ENCODE assay signal across 20 cellular contexts in the genomic region with DNA sequence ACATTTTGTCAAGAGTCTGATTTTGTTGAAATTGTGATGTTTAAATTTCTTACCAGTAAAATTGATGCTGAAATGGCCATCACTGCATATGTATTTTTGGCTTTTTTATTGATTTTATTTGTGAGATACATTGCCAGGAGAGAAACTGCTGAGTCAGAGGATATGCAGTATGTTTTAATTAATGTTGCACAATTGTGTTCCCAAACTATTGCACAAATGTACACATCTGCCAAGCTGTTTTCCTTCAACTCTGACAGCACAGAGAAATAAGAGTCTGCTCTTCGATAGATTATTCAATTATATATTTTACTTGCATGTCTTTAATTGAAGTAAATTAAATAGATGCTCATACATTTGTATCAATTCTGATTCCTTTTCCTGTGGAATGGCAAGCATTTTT.
A peak's percentile ranks its signal among the peaks of the same experiment; 100 is the strongest.
DNase-seq lines count a peak whose midpoint lies in the region; ATAC-seq and TF ChIP-seq lines count a peak whose summit lies in the region.
"Had no signal": no experiment of that assay in that cellular context is flagged by ENCODE, and none has a peak within 500 bp of the region (broad histone marks: within the 10 kb centered on the region; RNA-seq: fewer than 3 reads in every experiment).

No MANE protein-coding gene starts in this region.

- H3K27ac ChIP-seq in smooth muscle cell (ENCODE audit: low read depth), result peak overlapping the region; percentile 34
- H3K27ac ChIP-seq: C4-2B, cardiac muscle cell, RWPE1 had no signal

- H3K4me2 ChIP-seq in smooth muscle cell, result peak overlapping the region; percentile 43

- H3K9me3 ChIP-seq in smooth muscle cell (replicated peaks; ENCODE audit: low read depth), result no peaks in the 10 kb centered on the region
- H3K9me3 ChIP-seq: HAP-1 had no signal

- WGBS in smooth muscle cell (ENCODE audit: low lambda C conversion rate), result 41% methylated on average over 1 of the region's 1 CpG

- H3K4me3 ChIP-seq in epithelial cell of esophagus (ENCODE audit: low read length), result no peak overlapping the region
- H3K4me3 ChIP-seq in smooth muscle cell, result no peak overlapping the region
- H3K4me3 ChIP-seq: cardiac muscle cell, GM12878, HAP-1 had no signal

- H3K36me3 ChIP-seq in smooth muscle cell (ENCODE audit: low read depth), result no peaks in the 10 kb centered on the region
- H3K36me3 ChIP-seq: cardiac muscle cell, HAP-1 had no signal

- no peaks in the 10 kb centered on the region for H3K27me3 ChIP-seq in smooth muscle cell (ENCODE audit: low read depth)
- H3K27me3 ChIP-seq: cardiac muscle cell had no signal

- peak overlapping the region; percentile 74 for H2AFZ ChIP-seq in smooth muscle cell (ENCODE audit: low read depth)

- DNase-seq in SKM-1 treated with dmso at 0.1 percent for 144 hours (lab: John Stamatoyannopoulos, UW; ENCODE audit: unreplicated experiment) (peak; percentile 7), SKM-1 (lab: John Stamatoyannopoulos, UW; ENCODE audit: unreplicated experiment) (no peak), RPMI7951 (ENCODE audit: low read depth) (peak; percentile 3), epithelial cell of esophagus (ENCODE audit: low read depth) (peak; percentile 27), smooth muscle cell (lab: John Stamatoyannopoulos, UW; ENCODE audit: unreplicated experiment) (no peak), DMS 273 (lab: John Stamatoyannopoulos, UW; ENCODE audit: unreplicated experiment) (no peak)
- DNase-seq: activated CD4-positive, alpha-beta T cell treated with anti-CD3 and anti-CD28 coated beads for 4 hours; activated naive CD8-positive, alpha-beta T cell treated with anti-CD3 and anti-CD28 coated beads for 36 hours; GDM1; head of caudate nucleus; NCI-H187; NCI-H345; substantia nigra had no signal

- no peaks in the 10 kb centered on the region for H4K20me1 ChIP-seq in smooth muscle cell (ENCODE audit: low read depth)

- no peaks in the 10 kb centered on the region for H3K79me2 ChIP-seq in smooth muscle cell (ENCODE audit: low read depth)

- no peak for TF ChIP-seq CTCF in epithelial cell of esophagus (IDR thresholded peaks at IDR 0.05; ENCODE audit: insufficient read depth, low read depth, low read length, missing control alignments)
- TF ChIP-seq CTCF in smooth muscle cell (IDR thresholded peaks at IDR 0.05; ENCODE audit: borderline replicate concordance, insufficient read depth, poor library complexity, severe bottlenecking), result no peak

- ATAC-seq in HG03457 (IDR thresholded peaks at IDR 0.05; ENCODE audit: unreplicated experiment) (no peak), HG03175 (IDR thresholded peaks at IDR 0.05; ENCODE audit: unreplicated experiment) (no peak)
- ATAC-seq: GM12878 had no signal

- no peak overlapping the region for H3K9ac ChIP-seq in smooth muscle cell (ENCODE audit: low read depth)

- H3F3A ChIP-seq in smooth muscle cell (ENCODE audit: low read depth), result no peaks in the 10 kb centered on the region

- H3K4me1 ChIP-seq in smooth muscle cell (ENCODE audit: low read depth), result no peaks in the 10 kb centered on the region
- H3K4me1 ChIP-seq: HAP-1 had no signal

Comparison
In these comparisons a context has a peak if more than half of its experiments do, and no peak if none do; other contexts are left out.
1. DNase-seq: peak in SKM-1 treated with dmso at 0.1 percent for 144 hours (single experiment), RPMI7951 (single experiment) and epithelial cell of esophagus (single experiment); none in SKM-1 (single experiment), smooth muscle cell (single experiment) and DMS 273 (single experiment).